ENCODE assay signal across 1 cellular context in the genomic region with DNA sequence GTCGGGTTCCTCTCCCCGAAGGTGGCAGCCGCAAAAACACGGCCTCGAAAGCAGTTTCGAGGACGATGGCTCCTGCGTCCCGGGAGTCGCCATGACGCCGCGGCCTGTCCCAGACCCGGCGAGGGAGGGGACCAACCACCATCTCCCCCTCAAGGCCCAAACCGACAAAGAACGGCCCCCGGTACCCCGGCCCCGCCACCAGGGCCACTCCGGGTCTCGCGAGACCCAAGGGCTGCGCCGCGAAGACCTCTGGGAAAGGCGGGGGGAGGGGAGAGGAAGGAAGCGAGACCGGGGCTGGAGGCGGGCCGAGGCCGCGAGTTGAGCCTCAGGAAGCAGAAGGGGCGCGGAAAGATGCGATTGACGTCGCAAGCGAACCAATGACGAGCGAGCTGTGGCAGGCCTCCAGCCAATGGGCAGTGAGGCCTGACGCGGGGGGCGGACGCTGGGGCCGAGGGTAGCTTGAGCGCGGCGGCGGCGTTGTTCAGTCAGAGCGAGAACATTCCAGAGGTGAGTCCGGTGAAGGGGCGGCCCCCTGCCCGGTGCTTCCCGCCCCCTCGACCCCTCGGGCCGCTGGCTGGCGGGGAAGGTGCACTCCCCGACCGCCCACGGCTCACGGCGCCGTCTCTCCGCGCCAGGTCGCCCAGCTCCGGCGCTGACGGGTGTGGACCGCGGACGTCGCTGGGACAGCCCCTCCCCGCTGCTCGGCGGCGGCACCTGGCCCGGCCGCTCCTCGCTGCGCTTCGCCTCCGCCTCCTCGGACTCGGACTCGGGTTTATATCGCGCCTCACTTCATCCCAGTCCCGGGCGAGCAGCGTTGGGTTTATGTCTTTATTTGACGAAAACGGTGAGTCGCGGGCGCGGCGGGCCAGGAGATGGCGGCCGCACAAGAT.
A peak's percentile ranks its signal among the peaks of the same experiment; 100 is the strongest.
TF ChIP-seq lines count a peak whose summit lies in the region.

A gene (plus strand): TSS at position 484 of the 890 bp plus-strand sequence. CDS start 1,624 bp downstream, outside the sequence.

TF ChIP-seq in GM12878, 131 proteins besides CTCF, POLR2A, EP300 and RAD21 (continued from another document and continues in another):
- TF ChIP-seq, protein P1, sequence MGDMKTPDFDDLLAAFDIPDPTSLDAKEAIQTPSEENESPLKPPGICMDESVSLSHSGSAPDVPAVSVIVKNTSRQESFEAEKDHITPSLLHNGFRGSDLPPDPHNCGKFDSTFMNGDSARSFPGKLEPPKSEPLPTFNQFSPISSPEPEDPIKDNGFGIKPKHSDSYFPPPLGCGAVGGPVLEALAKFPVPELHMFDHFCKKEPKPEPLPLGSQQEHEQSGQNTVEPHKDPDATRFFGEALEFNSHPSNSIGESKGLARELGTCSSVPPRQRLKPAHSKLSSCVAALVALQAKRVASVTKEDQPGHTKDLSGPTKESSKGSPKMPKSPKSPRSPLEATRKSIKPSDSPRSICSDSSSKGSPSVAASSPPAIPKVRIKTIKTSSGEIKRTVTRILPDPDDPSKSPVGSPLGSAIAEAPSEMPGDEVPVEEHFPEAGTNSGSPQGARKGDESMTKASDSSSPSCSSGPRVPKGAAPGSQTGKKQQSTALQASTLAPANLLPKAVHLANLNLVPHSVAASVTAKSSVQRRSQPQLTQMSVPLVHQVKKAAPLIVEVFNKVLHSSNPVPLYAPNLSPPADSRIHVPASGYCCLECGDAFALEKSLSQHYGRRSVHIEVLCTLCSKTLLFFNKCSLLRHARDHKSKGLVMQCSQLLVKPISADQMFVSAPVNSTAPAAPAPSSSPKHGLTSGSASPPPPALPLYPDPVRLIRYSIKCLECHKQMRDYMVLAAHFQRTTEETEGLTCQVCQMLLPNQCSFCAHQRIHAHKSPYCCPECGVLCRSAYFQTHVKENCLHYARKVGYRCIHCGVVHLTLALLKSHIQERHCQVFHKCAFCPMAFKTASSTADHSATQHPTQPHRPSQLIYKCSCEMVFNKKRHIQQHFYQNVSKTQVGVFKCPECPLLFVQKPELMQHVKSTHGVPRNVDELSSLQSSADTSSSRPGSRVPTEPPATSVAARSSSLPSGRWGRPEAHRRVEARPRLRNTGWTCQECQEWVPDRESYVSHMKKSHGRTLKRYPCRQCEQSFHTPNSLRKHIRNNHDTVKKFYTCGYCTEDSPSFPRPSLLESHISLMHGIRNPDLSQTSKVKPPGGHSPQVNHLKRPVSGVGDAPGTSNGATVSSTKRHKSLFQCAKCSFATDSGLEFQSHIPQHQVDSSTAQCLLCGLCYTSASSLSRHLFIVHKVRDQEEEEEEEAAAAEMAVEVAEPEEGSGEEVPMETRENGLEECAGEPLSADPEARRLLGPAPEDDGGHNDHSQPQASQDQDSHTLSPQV (IDR thresholded peaks at IDR 0.05): no peak
- TF ChIP-seq GATAD2B (conservative IDR thresholded peaks at IDR 0.05; ENCODE audit: low read depth): no peak; the same call in none of the 2 replicates
- no peak for TF ChIP-seq ZNF217 (IDR thresholded peaks at IDR 0.05)
- TF ChIP-seq HDGF (IDR thresholded peaks at IDR 0.05): peak; percentile 98
- TF ChIP-seq TARDBP (IDR thresholded peaks at IDR 0.05; ENCODE audit: borderline replicate concordance): no peak; the same call in 1 of the 2 replicates
- TF ChIP-seq HCFC1 (IDR thresholded peaks at IDR 0.05; ENCODE audit: low read length): peak; percentile 76
- no peak for TF ChIP-seq EZH2 (IDR thresholded peaks at IDR 0.05; ENCODE audit: borderline replicate concordance, control insufficient read depth, low read depth, low read length)
- TF ChIP-seq STAT3 (IDR thresholded peaks at IDR 0.05; ENCODE audit: low read depth, low read length): no peak
- TF ChIP-seq, protein P2, sequence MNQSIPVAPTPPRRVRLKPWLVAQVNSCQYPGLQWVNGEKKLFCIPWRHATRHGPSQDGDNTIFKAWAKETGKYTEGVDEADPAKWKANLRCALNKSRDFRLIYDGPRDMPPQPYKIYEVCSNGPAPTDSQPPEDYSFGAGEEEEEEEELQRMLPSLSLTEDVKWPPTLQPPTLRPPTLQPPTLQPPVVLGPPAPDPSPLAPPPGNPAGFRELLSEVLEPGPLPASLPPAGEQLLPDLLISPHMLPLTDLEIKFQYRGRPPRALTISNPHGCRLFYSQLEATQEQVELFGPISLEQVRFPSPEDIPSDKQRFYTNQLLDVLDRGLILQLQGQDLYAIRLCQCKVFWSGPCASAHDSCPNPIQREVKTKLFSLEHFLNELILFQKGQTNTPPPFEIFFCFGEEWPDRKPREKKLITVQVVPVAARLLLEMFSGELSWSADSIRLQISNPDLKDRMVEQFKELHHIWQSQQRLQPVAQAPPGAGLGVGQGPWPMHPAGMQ (IDR thresholded peaks at IDR 0.05; ENCODE audit: borderline replicate concordance): peak; percentile 90
- TF ChIP-seq BHLHE40 (IDR thresholded peaks at IDR 0.05; ENCODE audit: borderline replicate concordance in 1 of 2, low read depth in 2 of 2, low read length in 1 of 2): peak; percentile 5 to 61; a peak in 3 of 4 replicates
- peak; percentile 99 for TF ChIP-seq RCOR1 (conservative IDR thresholded peaks at IDR 0.05; ENCODE audit: low read depth, low read length)
- TF ChIP-seq, protein P3, sequence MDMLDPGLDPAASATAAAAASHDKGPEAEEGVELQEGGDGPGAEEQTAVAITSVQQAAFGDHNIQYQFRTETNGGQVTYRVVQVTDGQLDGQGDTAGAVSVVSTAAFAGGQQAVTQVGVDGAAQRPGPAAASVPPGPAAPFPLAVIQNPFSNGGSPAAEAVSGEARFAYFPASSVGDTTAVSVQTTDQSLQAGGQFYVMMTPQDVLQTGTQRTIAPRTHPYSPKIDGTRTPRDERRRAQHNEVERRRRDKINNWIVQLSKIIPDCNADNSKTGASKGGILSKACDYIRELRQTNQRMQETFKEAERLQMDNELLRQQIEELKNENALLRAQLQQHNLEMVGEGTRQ (IDR thresholded peaks at IDR 0.05; ENCODE audit: borderline replicate concordance, low read depth, low read length): no peak
- peak; percentile 63 for TF ChIP-seq CREM (IDR thresholded peaks at IDR 0.05; ENCODE audit: low read depth)
- TF ChIP-seq POLR2AphosphoS2 (IDR thresholded peaks at IDR 0.05; ENCODE audit: low read depth, low read length): peak; percentile 98
- TF ChIP-seq RB1 (IDR thresholded peaks at IDR 0.05; ENCODE audit: borderline replicate concordance): peak; percentile 71
- no peak for TF ChIP-seq ZNF384 (IDR thresholded peaks at IDR 0.05; ENCODE audit: borderline replicate concordance, low read depth, low read length)
- peak; percentile 94 for TF ChIP-seq LARP7 (IDR thresholded peaks at IDR 0.05)
- no peak for TF ChIP-seq TCF7 (IDR thresholded peaks at IDR 0.05; ENCODE audit: borderline replicate concordance)
- TF ChIP-seq RELA (IDR thresholded peaks at IDR 0.05; ENCODE audit: borderline replicate concordance, partially characterized antibody): peak; percentile 63
- TF ChIP-seq, protein P4, sequence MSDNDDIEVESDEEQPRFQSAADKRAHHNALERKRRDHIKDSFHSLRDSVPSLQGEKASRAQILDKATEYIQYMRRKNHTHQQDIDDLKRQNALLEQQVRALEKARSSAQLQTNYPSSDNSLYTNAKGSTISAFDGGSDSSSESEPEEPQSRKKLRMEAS (IDR thresholded peaks at IDR 0.05; ENCODE audit: low read depth, low read length): peak; percentile 76
- no peak; the same call in 1 of the 2 replicates for TF ChIP-seq RFX5 (IDR thresholded peaks at IDR 0.05; ENCODE audit: low read depth, low read length)
- TF ChIP-seq TCF3 (IDR thresholded peaks at IDR 0.05; ENCODE audit: borderline replicate concordance, insufficient read depth, low read depth, low read length): peak; percentile 82; the same call in 1 of the 2 replicates
- TF ChIP-seq KLF5 (IDR thresholded peaks at IDR 0.05; ENCODE audit: partially characterized antibody): peak; percentile 87
- TF ChIP-seq ZNF274 (IDR thresholded peaks at IDR 0.05; ENCODE audit: insufficient read depth, insufficient read length): no peak
- TF ChIP-seq, protein P5, sequence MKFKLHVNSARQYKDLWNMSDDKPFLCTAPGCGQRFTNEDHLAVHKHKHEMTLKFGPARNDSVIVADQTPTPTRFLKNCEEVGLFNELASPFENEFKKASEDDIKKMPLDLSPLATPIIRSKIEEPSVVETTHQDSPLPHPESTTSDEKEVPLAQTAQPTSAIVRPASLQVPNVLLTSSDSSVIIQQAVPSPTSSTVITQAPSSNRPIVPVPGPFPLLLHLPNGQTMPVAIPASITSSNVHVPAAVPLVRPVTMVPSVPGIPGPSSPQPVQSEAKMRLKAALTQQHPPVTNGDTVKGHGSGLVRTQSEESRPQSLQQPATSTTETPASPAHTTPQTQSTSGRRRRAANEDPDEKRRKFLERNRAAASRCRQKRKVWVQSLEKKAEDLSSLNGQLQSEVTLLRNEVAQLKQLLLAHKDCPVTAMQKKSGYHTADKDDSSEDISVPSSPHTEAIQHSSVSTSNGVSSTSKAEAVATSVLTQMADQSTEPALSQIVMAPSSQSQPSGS (IDR thresholded peaks at IDR 0.05; ENCODE audit: low read length): 0 out of 2 replicates have a peak, but pooled peaks have one; percentile 41
- TF ChIP-seq NR2F1 (conservative IDR thresholded peaks at IDR 0.05): peak; percentile 73; the same call in 1 of the 2 replicates
- TF ChIP-seq, protein P6, sequence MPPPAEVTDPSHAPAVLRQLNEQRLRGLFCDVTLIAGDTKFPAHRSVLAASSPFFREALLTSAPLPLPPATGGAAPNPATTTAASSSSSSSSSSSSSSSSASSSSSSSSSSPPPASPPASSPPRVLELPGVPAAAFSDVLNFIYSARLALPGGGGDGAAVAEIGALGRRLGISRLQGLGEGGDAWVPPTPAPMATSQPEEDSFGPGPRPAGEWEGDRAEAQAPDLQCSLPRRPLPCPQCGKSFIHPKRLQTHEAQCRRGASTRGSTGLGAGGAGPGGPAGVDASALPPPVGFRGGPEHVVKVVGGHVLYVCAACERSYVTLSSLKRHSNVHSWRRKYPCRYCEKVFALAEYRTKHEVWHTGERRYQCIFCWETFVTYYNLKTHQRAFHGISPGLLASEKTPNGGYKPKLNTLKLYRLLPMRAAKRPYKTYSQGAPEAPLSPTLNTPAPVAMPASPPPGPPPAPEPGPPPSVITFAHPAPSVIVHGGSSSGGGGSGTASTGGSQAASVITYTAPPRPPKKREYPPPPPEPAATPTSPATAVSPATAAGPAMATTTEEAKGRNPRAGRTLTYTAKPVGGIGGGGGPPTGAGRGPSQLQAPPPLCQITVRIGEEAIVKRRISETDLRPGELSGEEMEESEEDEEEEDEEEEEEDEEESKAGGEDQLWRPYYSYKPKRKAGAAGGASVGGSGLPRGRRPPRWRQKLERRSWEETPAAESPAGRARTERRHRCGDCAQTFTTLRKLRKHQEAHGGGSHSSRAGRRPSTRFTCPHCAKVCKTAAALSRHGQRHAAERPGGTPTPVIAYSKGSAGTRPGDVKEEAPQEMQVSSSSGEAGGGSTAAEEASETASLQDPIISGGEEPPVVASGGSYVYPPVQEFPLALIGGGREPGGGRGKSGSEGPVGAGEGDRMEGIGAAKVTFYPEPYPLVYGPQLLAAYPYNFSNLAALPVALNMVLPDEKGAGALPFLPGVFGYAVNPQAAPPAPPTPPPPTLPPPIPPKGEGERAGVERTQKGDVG (CRISPR knock-in tag; IDR thresholded peaks at IDR 0.05): no peak
- TF ChIP-seq YBX1 (IDR thresholded peaks at IDR 0.05): no peak
- no peak; the same call in 1 of the 2 replicates for TF ChIP-seq JUNB (IDR thresholded peaks at IDR 0.05)
- TF ChIP-seq TCF12 (IDR thresholded peaks at IDR 0.05; ENCODE audit: low read depth, low read length): peak; percentile 44; the same call in 1 of the 2 replicates
- TF ChIP-seq ZZZ3 (IDR thresholded peaks at IDR 0.05; ENCODE audit: control insufficient read depth, insufficient read length, low read depth): no peak
- no peak for TF ChIP-seq MYB (IDR thresholded peaks at IDR 0.05; ENCODE audit: borderline replicate concordance, low read depth, low read length)
- TF ChIP-seq NR2C1 (IDR thresholded peaks at IDR 0.05): peak; percentile 64
- TF ChIP-seq, protein P7, sequence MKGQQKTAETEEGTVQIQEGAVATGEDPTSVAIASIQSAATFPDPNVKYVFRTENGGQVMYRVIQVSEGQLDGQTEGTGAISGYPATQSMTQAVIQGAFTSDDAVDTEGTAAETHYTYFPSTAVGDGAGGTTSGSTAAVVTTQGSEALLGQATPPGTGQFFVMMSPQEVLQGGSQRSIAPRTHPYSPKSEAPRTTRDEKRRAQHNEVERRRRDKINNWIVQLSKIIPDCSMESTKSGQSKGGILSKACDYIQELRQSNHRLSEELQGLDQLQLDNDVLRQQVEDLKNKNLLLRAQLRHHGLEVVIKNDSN (IDR thresholded peaks at IDR 0.05; ENCODE audit: borderline replicate concordance, extremely low read length, insufficient read depth, low read depth, low read length): no peak
- peak; percentile 63 for TF ChIP-seq RUNX3 (IDR thresholded peaks at IDR 0.05; ENCODE audit: low read length)
- TF ChIP-seq, protein P8, sequence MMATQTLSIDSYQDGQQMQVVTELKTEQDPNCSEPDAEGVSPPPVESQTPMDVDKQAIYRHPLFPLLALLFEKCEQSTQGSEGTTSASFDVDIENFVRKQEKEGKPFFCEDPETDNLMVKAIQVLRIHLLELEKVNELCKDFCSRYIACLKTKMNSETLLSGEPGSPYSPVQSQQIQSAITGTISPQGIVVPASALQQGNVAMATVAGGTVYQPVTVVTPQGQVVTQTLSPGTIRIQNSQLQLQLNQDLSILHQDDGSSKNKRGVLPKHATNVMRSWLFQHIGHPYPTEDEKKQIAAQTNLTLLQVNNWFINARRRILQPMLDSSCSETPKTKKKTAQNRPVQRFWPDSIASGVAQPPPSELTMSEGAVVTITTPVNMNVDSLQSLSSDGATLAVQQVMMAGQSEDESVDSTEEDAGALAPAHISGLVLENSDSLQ (IDR thresholded peaks at IDR 0.05): peak; percentile 99
- TF ChIP-seq, protein P9, sequence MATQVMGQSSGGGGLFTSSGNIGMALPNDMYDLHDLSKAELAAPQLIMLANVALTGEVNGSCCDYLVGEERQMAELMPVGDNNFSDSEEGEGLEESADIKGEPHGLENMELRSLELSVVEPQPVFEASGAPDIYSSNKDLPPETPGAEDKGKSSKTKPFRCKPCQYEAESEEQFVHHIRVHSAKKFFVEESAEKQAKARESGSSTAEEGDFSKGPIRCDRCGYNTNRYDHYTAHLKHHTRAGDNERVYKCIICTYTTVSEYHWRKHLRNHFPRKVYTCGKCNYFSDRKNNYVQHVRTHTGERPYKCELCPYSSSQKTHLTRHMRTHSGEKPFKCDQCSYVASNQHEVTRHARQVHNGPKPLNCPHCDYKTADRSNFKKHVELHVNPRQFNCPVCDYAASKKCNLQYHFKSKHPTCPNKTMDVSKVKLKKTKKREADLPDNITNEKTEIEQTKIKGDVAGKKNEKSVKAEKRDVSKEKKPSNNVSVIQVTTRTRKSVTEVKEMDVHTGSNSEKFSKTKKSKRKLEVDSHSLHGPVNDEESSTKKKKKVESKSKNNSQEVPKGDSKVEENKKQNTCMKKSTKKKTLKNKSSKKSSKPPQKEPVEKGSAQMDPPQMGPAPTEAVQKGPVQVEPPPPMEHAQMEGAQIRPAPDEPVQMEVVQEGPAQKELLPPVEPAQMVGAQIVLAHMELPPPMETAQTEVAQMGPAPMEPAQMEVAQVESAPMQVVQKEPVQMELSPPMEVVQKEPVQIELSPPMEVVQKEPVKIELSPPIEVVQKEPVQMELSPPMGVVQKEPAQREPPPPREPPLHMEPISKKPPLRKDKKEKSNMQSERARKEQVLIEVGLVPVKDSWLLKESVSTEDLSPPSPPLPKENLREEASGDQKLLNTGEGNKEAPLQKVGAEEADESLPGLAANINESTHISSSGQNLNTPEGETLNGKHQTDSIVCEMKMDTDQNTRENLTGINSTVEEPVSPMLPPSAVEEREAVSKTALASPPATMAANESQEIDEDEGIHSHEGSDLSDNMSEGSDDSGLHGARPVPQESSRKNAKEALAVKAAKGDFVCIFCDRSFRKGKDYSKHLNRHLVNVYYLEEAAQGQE (IDR thresholded peaks at IDR 0.05; ENCODE audit: low read depth, low read length): 0 out of 2 replicates have a peak, but pooled peaks have one; percentile 5
- no peak; the same call in 1 of the 2 replicates for TF ChIP-seq FOXM1 (IDR thresholded peaks at IDR 0.05; ENCODE audit: low read depth, low read length)
- TF ChIP-seq MEF2B (IDR thresholded peaks at IDR 0.05; ENCODE audit: partially characterized antibody, poor library complexity, severe bottlenecking): no peak
- no peak for TF ChIP-seq HDAC2 (IDR thresholded peaks at IDR 0.05)
- no peak for TF ChIP-seq KAT2A (conservative IDR thresholded peaks at IDR 0.05; ENCODE audit: control insufficient read depth, low read depth, low read length)
